In the genomic region with DNA sequence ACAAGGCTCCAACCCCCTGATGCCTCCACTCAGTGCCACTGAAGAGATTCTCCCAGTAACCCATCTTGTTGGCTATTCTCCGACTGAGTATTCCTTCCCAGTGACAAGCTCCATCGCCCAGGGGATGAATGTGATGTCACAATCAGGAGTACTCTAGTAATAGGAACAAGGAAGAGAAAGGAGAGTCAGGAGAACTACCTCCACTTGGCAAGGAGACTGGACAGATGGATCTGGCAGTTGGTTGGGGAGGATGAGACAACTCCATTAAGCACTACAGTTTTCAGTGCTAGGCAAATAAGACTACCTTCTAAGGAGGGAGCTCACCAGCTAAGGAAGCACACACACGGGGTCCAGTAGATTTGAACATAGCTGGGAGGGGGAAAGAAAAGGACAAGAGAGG, we compare ENCODE assay signal across 19 cellular contexts. TPM values are rescaled to one million over a fixed set of nuclear protein-coding genes. Genes with fewer than 3 reads are reported as not detected.
A peak's percentile ranks its signal among the peaks of the same experiment; 100 is the strongest.
DNase-seq lines count a peak whose midpoint lies in the region; ATAC-seq, FAIRE-seq and TF ChIP-seq lines count a peak whose summit lies in the region.
"Had no signal": no experiment of that assay in that cellular context is flagged by ENCODE, and none has a peak within 500 bp of the region (broad histone marks: within the 10 kb centered on the region; RNA-seq: fewer than 3 reads in every experiment).

No MANE protein-coding gene starts in this region.

- peak overlapping the region; percentile 47 for H3K27ac Mint-ChIP-seq in MCF 10A (ENCODE audit: low read depth, unreplicated experiment)
- peak overlapping the region; percentile 41 for H3K27ac Mint-ChIP-seq in activated B cell treated with CpG ODN at 0.5 μM for 24 hours
- H3K27ac Mint-ChIP-seq in memory B cell, result peak overlapping the region; percentile 45
- peak overlapping the region; percentile 44 for H3K27ac Mint-ChIP-seq in stimulated activated effector memory CD8-positive, alpha-beta T cell treated with anti-CD3 and anti-CD28 coated beads, Interleukin-12 subunit alpha, Interleukin-12 subunit beta, amount 100 ng/mL, for 72 hours

- H3K27me3 Mint-ChIP-seq in MCF 10A (ENCODE audit: insufficient read depth, unreplicated experiment) (no peaks in the 10 kb centered on the region), activated B cell treated with CpG ODN at 0.5 μM for 24 hours (no peaks in the 10 kb centered on the region), memory B cell (no peaks in the 10 kb centered on the region)

- no peak overlapping the region for H3K27ac ChIP-seq in mammary epithelial cell (ENCODE audit: insufficient read depth, low read depth, low read length)
- H3K27ac ChIP-seq: BLaER1 treated with 17β-estradiol and CSF1 and Interleukin-3, amounts not matched to agents 10 nM and 100 nM had no signal

- H3K4me3 ChIP-seq in mammary epithelial cell (replicated peaks in 1 of 3; ENCODE audit: insufficient read depth in 1 of 3, low read depth in 2 of 3, low read length in 3 of 3), result no peak overlapping the region
- H3K4me3 ChIP-seq: BLaER1 treated with 17β-estradiol and CSF1 and Interleukin-3, amounts not matched to agents 10 nM and 100 nM had no signal

- H3K36me3 Mint-ChIP-seq in MCF 10A (ENCODE audit: insufficient read depth, unreplicated experiment) (peaks cover 54% of the 10 kb centered on the region), activated B cell treated with CpG ODN at 0.5 μM for 24 hours (ENCODE audit: low read depth) (peaks cover 63% of the 10 kb centered on the region), memory B cell (peaks cover 20% of the 10 kb centered on the region)
- peaks cover 62% of the 10 kb centered on the region for H3K36me3 Mint-ChIP-seq in stimulated activated effector memory CD8-positive, alpha-beta T cell treated with anti-CD3 and anti-CD28 coated beads, Interleukin-12 subunit alpha, Interleukin-12 subunit beta, amount 100 ng/mL, for 72 hours

- H3K4me3 Mint-ChIP-seq in MCF 10A (ENCODE audit: unreplicated experiment) (no peak overlapping the region), activated B cell treated with CpG ODN at 0.5 μM for 24 hours (no peak overlapping the region), memory B cell (no peak overlapping the region)
- H3K4me3 Mint-ChIP-seq in stimulated activated effector memory CD8-positive, alpha-beta T cell treated with anti-CD3 and anti-CD28 coated beads, Interleukin-12 subunit alpha, Interleukin-12 subunit beta, amount 100 ng/mL, for 72 hours, result no peak overlapping the region

- peaks cover 17% of the 10 kb centered on the region for H3K36me3 ChIP-seq in mammary epithelial cell (ENCODE audit: insufficient read depth, low read length)

- DNase-seq in MCF 10A (ENCODE audit: unreplicated experiment) (no peak), mammary epithelial cell (no peak), activated B cell treated with CpG ODN at 0.5 μM for 24 hours (no peak), memory B cell (ENCODE audit: low spot score in 2 of 2) (no peak), urothelium cell line (ENCODE audit: low spot score) (no peak), T-helper 1 cell (no peak)
- no peak for DNase-seq in stimulated activated effector memory CD8-positive, alpha-beta T cell treated with anti-CD3 and anti-CD28 coated beads, Interleukin-12 subunit alpha, Interleukin-12 subunit beta, amount 100 ng/mL, for 72 hours (ENCODE audit: low spot score in 2 of 2)
- DNase-seq: EL, MM.1S, NCI-H1092 treated with DMSO at 0.1 percent for 48 hours, NCI-H1694, NCI-H524 had no signal

- CTCF ChIA-PET in MCF 10A (lab: Yijun Ruan, JAX), result interaction anchor here (0.7 to 3.7 kb wide), 5 partner anchors 9 to 169 kb away, joined by 4 to 26 read pairs (median 5); a partner anchor contains a TSS
- CTCF ChIA-PET in mammary epithelial cell (lab: Charles Lee; ENCODE audit: low non-redundant PET), result no interaction called here
- CTCF ChIA-PET in activated B cell treated with CpG ODN at 0.5 μM for 24 hours (lab: Charles Lee), result interaction anchor here (1.1 kb wide), 1 partner anchor 27 kb away, joined by 3 read pairs; a partner anchor contains a TSS

- H3K4me1 Mint-ChIP-seq in MCF 10A (ENCODE audit: insufficient read depth, unreplicated experiment) (peaks cover 11% of the 10 kb centered on the region), activated B cell treated with CpG ODN at 0.5 μM for 24 hours (peaks cover 23% of the 10 kb centered on the region), memory B cell (peaks cover 15% of the 10 kb centered on the region)
- H3K4me1 Mint-ChIP-seq in stimulated activated effector memory CD8-positive, alpha-beta T cell treated with anti-CD3 and anti-CD28 coated beads, Interleukin-12 subunit alpha, Interleukin-12 subunit beta, amount 100 ng/mL, for 72 hours, result peaks cover 18% of the 10 kb centered on the region

- POLR2A ChIA-PET in MCF 10A (lab: Yijun Ruan, JAX) (interaction anchor here (0.7 to 1.9 kb wide), 2 partner anchors 9 to 14 kb away, joined by 3 to 4 read pairs; no protein-coding TSS in a partner anchor), activated B cell treated with CpG ODN at 0.5 μM for 24 hours (lab: Charles Lee) (interaction anchor here (0.6 to 1.4 kb wide), 2 partner anchors 57 to 505 kb away, joined by 3 to 4 read pairs; no protein-coding TSS in a partner anchor)

- no peaks in the 10 kb centered on the region for H3K9me3 ChIP-seq in mammary epithelial cell (replicated peaks; ENCODE audit: insufficient read depth, low read length)
- H3K9me3 ChIP-seq: BLaER1 treated with 17β-estradiol and CSF1 and Interleukin-3, amounts not matched to agents 10 nM and 100 nM had no signal

- H4K20me1 ChIP-seq in mammary epithelial cell (ENCODE audit: insufficient read depth, low read length), result no peaks in the 10 kb centered on the region

- intact Hi-C loops in MCF 10A (cut with micrococcal nuclease), result no loop called here
- intact Hi-C loops in mammary epithelial cell (cut with micrococcal nuclease), result no loop called here
- intact Hi-C loops in activated B cell treated with CpG ODN at 0.5 μM for 24 hours (cut with micrococcal nuclease), result no loop called here

- peaks cover 29% of the 10 kb centered on the region for H3K79me2 ChIP-seq in mammary epithelial cell (ENCODE audit: insufficient read depth, low read length)

- H3K4me1 ChIP-seq in mammary epithelial cell (ENCODE audit: insufficient read depth, low read length), result peaks cover 4% of the 10 kb centered on the region

- H3K9ac ChIP-seq in mammary epithelial cell (ENCODE audit: insufficient read depth, low read length), result no peak overlapping the region

- no peak overlapping the region for H2AFZ ChIP-seq in mammary epithelial cell (ENCODE audit: low read depth, low read length)

- TF ChIP-seq CTCF in MCF 10A (IDR thresholded peaks at IDR 0.05; ENCODE audit: unreplicated experiment) (no peak), mammary epithelial cell (conservative IDR thresholded peaks at IDR 0.05 in 1 of 2, IDR thresholded peaks at IDR 0.05 in 1 of 2; ENCODE audit: extremely low read depth in 1 of 2, insufficient read depth in 1 of 2, low read depth in 1 of 2, low read length in 2 of 2) (no peak), activated B cell treated with CpG ODN at 0.5 μM for 24 hours (IDR thresholded peaks at IDR 0.05) (no peak)

- in situ Hi-C loops in mammary epithelial cell (cut with MboI; ENCODE audit: low sequenced_read_pairs in 2 of 2), result loop anchor here in 1 of 2 donors (25.0 kb wide), 2 partner anchors 246 to 479 kb away; a partner anchor contains a TSS

- no peaks in the 10 kb centered on the region for H3K27me3 ChIP-seq in mammary epithelial cell (ENCODE audit: insufficient read depth, low read length)
- H3K27me3 ChIP-seq: BLaER1 treated with 17β-estradiol and CSF1 and Interleukin-3, amounts not matched to agents 10 nM and 100 nM had no signal

- BruUV-seq in MCF 10A (replicated peaks; lab: Mats Ljungman, UMichigan) (no TSS peak), mammary epithelial cell (replicated peaks; lab: Mats Ljungman, UMichigan) (no TSS peak)

- H3K9me3 Mint-ChIP-seq in MCF 10A (ENCODE audit: unreplicated experiment) (no peaks in the 10 kb centered on the region), activated B cell treated with CpG ODN at 0.5 μM for 24 hours (no peaks in the 10 kb centered on the region), memory B cell (no peaks in the 10 kb centered on the region)
- H3K9me3 Mint-ChIP-seq in stimulated activated effector memory CD8-positive, alpha-beta T cell treated with anti-CD3 and anti-CD28 coated beads, Interleukin-12 subunit alpha, Interleukin-12 subunit beta, amount 100 ng/mL, for 72 hours, result no peaks in the 10 kb centered on the region

- dilution Hi-C loops in mammary epithelial cell (cut with HindIII; ENCODE audit: low sequenced_read_pairs), result no loop called here

- no peak overlapping the region for H3K4me2 ChIP-seq in mammary epithelial cell (ENCODE audit: insufficient read depth, low read depth, low read length)
- H3K4me2 ChIP-seq: BLaER1 treated with 17β-estradiol and CSF1 and Interleukin-3, amounts not matched to agents 10 nM and 100 nM had no signal

- 50% methylated on average over 2 of the region's 3 CpGs for WGBS in mammary epithelial cell (ENCODE audit: low coverage, missing lambda C conversion rate)

- FAIRE-seq in urothelium cell line (lab: Jason Lieb, UNC), result no peak
- FAIRE-seq: A204.1, GM19239, H1 had no signal

- ATAC-seq in activated B cell treated with CpG ODN at 0.5 μM for 24 hours (ENCODE audit: low read depth) (no peak), memory B cell (ENCODE audit: low read depth) (no peak), HG02798 (IDR thresholded peaks at IDR 0.05; ENCODE audit: poor library complexity, unreplicated experiment) (no peak)
- no peak for ATAC-seq in stimulated activated effector memory CD8-positive, alpha-beta T cell treated with anti-CD3 and anti-CD28 coated beads, Interleukin-12 subunit alpha, Interleukin-12 subunit beta, amount 100 ng/mL, for 72 hours
- ATAC-seq: Panc1, Right ventricle myocardium inferior had no signal

RNA-seq across cellular contexts. Expression of a gene that starts 5.3 kb away (rescaled TPM):
- total RNA-seq in MCF 10A (2022), result 92.1 and 108 TPM in 2 replicates
- 100 to 1,000 TPM in 1 of 2 donors, 10 to 100 TPM in 1; 66.8 to 151 TPM for total RNA-seq in mammary epithelial cell
- 51.7 TPM for polyA plus RNA-seq in mammary epithelial cell
- 115 TPM for polyA minus RNA-seq in mammary epithelial cell
- total RNA-seq in activated B cell treated with CpG ODN at 0.5 μM for 24 hours, result 75.8 and 86.0 TPM in 2 replicates

RNA-seq across cellular contexts. Expression of a gene that starts 7.7 kb away (rescaled TPM):
- total RNA-seq in MCF 10A (2022), result 53.3 and 56.2 TPM in 2 replicates
- 10 to 100 TPM; 18.3 to 37.5 TPM for total RNA-seq in mammary epithelial cell
- 61.2 TPM for polyA plus RNA-seq in mammary epithelial cell
- polyA minus RNA-seq in mammary epithelial cell, result 25.3 TPM
- 27.7 and 31.4 TPM in 2 replicates for total RNA-seq in activated B cell treated with CpG ODN at 0.5 μM for 24 hours

RNA-seq across cellular contexts. Expression of a gene that starts 13.4 kb away (rescaled TPM):
- total RNA-seq in MCF 10A (2022) (not detected in 2 replicates), mammary epithelial cell (under 1 TPM in 1 of 2 donors, not detected in 1; 0.45 TPM), activated B cell treated with CpG ODN at 0.5 μM for 24 hours (0.37 and 1.00 TPM in 2 replicates)
- polyA plus RNA-seq in mammary epithelial cell, result not detected
- polyA minus RNA-seq in mammary epithelial cell, result not detected
- total RNA-seq: H1, Right ventricle myocardium inferior had no signal

RNA-seq across cellular contexts. Expression of a gene that starts 27.2 kb away (rescaled TPM):
- total RNA-seq in MCF 10A (2022) (52.1 and 57.0 TPM in 2 replicates), mammary epithelial cell (10 to 100 TPM; 28.7 to 61.6 TPM), activated B cell treated with CpG ODN at 0.5 μM for 24 hours (109 and 136 TPM in 2 replicates)
- 31.7 TPM for polyA plus RNA-seq in mammary epithelial cell
- 88.2 TPM for polyA minus RNA-seq in mammary epithelial cell

RNA-seq across cellular contexts. Expression of a gene that starts 41.7 kb away (rescaled TPM):
- total RNA-seq in MCF 10A (2022) (46.3 and 73.8 TPM in 2 replicates), mammary epithelial cell (10 to 100 TPM; 22.8 to 45.2 TPM), activated B cell treated with CpG ODN at 0.5 μM for 24 hours (44.1 and 44.8 TPM in 2 replicates)
- 18.0 TPM for polyA plus RNA-seq in mammary epithelial cell
- 141 TPM for polyA minus RNA-seq in mammary epithelial cell
